In the genomic region with DNA sequence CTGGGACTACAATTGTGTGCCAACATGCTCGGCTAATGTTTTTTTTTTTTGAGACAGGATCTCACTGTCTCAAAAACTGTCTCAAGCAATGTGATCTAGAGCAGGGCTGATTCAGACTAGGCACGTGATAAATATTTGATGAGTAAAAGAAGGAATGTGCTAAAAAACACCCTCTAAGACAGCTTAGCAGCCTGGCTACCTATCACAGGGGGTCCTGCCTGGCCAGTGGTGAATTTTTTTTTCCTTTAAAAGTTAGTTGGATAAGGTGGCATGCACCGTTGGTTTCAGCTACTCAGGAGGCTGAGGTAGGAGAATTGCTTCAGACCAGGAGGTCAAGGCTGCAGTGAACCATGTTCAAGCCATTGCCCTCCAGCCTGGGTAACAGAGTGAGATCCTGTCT, we compare ENCODE assay signal across 24 cellular contexts. TPM values are rescaled to one million over a fixed set of nuclear protein-coding genes. Genes with fewer than 3 reads are reported as not detected.
DNase-seq lines count a peak whose midpoint lies in the region; ATAC-seq, FAIRE-seq and TF ChIP-seq lines count a peak whose summit lies in the region.
"Had no signal": no experiment of that assay in that cellular context is flagged by ENCODE, and none has a peak within 500 bp of the region (broad histone marks: within the 10 kb centered on the region; RNA-seq: fewer than 3 reads in every experiment).

No MANE protein-coding gene starts in this region.

- in situ Hi-C loops in ACHN (cut with HindIII; ENCODE audit: low pct_ligation_motif_present, low pct_unique_long_range_greater_than_20kb, low sequenced_read_pairs), result no loop called here

- CTCF ChIA-PET in CD8-positive, alpha-beta memory T cell (lab: Charles Lee), result no interaction called here
- CTCF ChIA-PET in OCI-LY7 (lab: Charles Lee; ENCODE audit: unreplicated experiment), result no interaction called here

- H3K79me2 ChIP-seq in OCI-LY7 (ENCODE audit: insufficient read depth, low read depth, low read length), result no peaks in the 10 kb centered on the region

- H3K4me3 Mint-ChIP-seq in CD8-positive, alpha-beta memory T cell, result no peak overlapping the region
- H3K4me3 Mint-ChIP-seq: activated CD8-positive, alpha-beta memory T cell treated with anti-CD3 and anti-CD28 coated beads, Interleukin-2, amount 10 ng/mL, durations not matched to agents 7 days and 5 days; CD8-positive, alpha-beta T cell; natural killer cell treated with Interleukin-12 subunit alpha and Interleukin-12 subunit beta and Interleukin-15 and Interleukin-18, amount 100 ng/mL, for 72 hours had no signal

- DNase-seq in ACHN (peak; percentile 35), HTR-8/SVneo (ENCODE audit: insufficient read length, low spot score) (peak; percentile 51), choroid plexus epithelial cell (ENCODE audit: low read depth) (peak; percentile 74), kidney tubule cell (ENCODE audit: low spot score) (peak; percentile 86), OCI-LY7 (ENCODE audit: low spot score) (no peak), NCI-H1092 (lab: John Stamatoyannopoulos, UW) (no peak)
- DNase-seq in CD8-positive, alpha-beta memory T cell, result no peak
- DNase-seq: activated CD8-positive, alpha-beta memory T cell treated with anti-CD3 and anti-CD28 coated beads, Interleukin-2, amount 10 ng/mL, durations not matched to agents 7 days and 5 days; activated gamma-delta T cell treated with Interleukin-2 at 50 U/mL for 16 hours; anterior cingulate cortex; CD8-positive, alpha-beta T cell; colonic mucosa; mammary epithelial cell; MM.1S; NCI-H1694 treated with DMSO at 0.1 percent for 48 hours; NCI-H69; PC-3; stimulated activated naive CD4-positive, alpha-beta T cell; upper lobe of right lung had no signal

- no peak for TF ChIP-seq CTCF in choroid plexus epithelial cell (conservative IDR thresholded peaks at IDR 0.05; ENCODE audit: low read depth, low read length)
- TF ChIP-seq CTCF in OCI-LY7 (conservative IDR thresholded peaks at IDR 0.05; ENCODE audit: low read length), result no peak

- H3K9me3 Mint-ChIP-seq in CD8-positive, alpha-beta memory T cell, result no peaks in the 10 kb centered on the region
- H3K9me3 Mint-ChIP-seq: CD8-positive, alpha-beta T cell; natural killer cell treated with Interleukin-12 subunit alpha and Interleukin-12 subunit beta and Interleukin-15 and Interleukin-18, amount 100 ng/mL, for 72 hours had no signal

- no peaks in the 10 kb centered on the region for H4K20me1 ChIP-seq in OCI-LY7 (ENCODE audit: insufficient read depth, low read length)

- no peaks in the 10 kb centered on the region for H3K9me3 ChIP-seq in CD8-positive, alpha-beta memory T cell (ENCODE audit: low read length)
- H3K9me3 ChIP-seq in OCI-LY7 (ENCODE audit: low read length), result no peaks in the 10 kb centered on the region
- H3K9me3 ChIP-seq: colonic mucosa, upper lobe of right lung had no signal

- POLR2A ChIA-PET in CD8-positive, alpha-beta memory T cell (lab: Charles Lee), result interaction anchor here (0.5 kb wide), 1 partner anchor 53 kb away, joined by 4 read pairs; no protein-coding TSS in a partner anchor
- POLR2A ChIA-PET in OCI-LY7 (lab: Charles Lee), result interaction anchor here (0.5 kb wide), 1 partner anchor 35 kb away, joined by 5 read pairs; no protein-coding TSS in a partner anchor

- no peaks in the 10 kb centered on the region for H3K4me1 ChIP-seq in CD8-positive, alpha-beta memory T cell (ENCODE audit: insufficient read depth, low read length)
- H3K4me1 ChIP-seq in OCI-LY7 (ENCODE audit: insufficient read depth, low read length, poor library complexity, severe bottlenecking), result no peaks in the 10 kb centered on the region
- H3K4me1 ChIP-seq: colonic mucosa, upper lobe of right lung had no signal

- H3K27me3 ChIP-seq in CD8-positive, alpha-beta memory T cell (ENCODE audit: insufficient read depth, low read length, poor library complexity, severe bottlenecking), result no peaks in the 10 kb centered on the region
- H3K27me3 ChIP-seq: colonic mucosa had no signal

- no peak overlapping the region for H3K27ac ChIP-seq in CD8-positive, alpha-beta memory T cell (ENCODE audit: low read depth, low read length)
- no peak overlapping the region for H3K27ac ChIP-seq in OCI-LY7 (ENCODE audit: low read depth, low read length, poor library complexity, severe bottlenecking)
- H3K27ac ChIP-seq: colonic mucosa, SK-N-MC, upper lobe of right lung had no signal

- intact Hi-C loops in OCI-LY7 (cut with micrococcal nuclease; ENCODE audit: unreplicated experiment), result no loop called here

- no peaks in the 10 kb centered on the region for H3K4me1 Mint-ChIP-seq in CD8-positive, alpha-beta memory T cell
- H3K4me1 Mint-ChIP-seq: activated CD8-positive, alpha-beta memory T cell treated with anti-CD3 and anti-CD28 coated beads, Interleukin-2, amount 10 ng/mL, durations not matched to agents 7 days and 5 days had no signal

- H3K36me3 Mint-ChIP-seq in CD8-positive, alpha-beta memory T cell, result no peaks in the 10 kb centered on the region
- H3K36me3 Mint-ChIP-seq: activated CD8-positive, alpha-beta memory T cell treated with anti-CD3 and anti-CD28 coated beads, Interleukin-2, amount 10 ng/mL, durations not matched to agents 7 days and 5 days; CD8-positive, alpha-beta T cell; natural killer cell treated with Interleukin-12 subunit alpha and Interleukin-12 subunit beta and Interleukin-15 and Interleukin-18, amount 100 ng/mL, for 72 hours had no signal

- H2AFZ ChIP-seq in OCI-LY7 (ENCODE audit: low read length), result no peak overlapping the region

- no peak overlapping the region for H3K4me2 ChIP-seq in OCI-LY7 (ENCODE audit: low read length)

- H3K27me3 Mint-ChIP-seq in CD8-positive, alpha-beta memory T cell, result peaks cover 13 to 31% of the 10 kb centered on the region in 2 donors

- no peak for ATAC-seq in GM21381 (IDR thresholded peaks at IDR 0.05; ENCODE audit: unreplicated experiment)
- ATAC-seq: activated CD8-positive, alpha-beta memory T cell treated with anti-CD3 and anti-CD28 coated beads, Interleukin-2, amount 10 ng/mL, durations not matched to agents 7 days and 5 days; CD8-positive, alpha-beta T cell; GM12878; HepG2; natural killer cell treated with Interleukin-12 subunit alpha and Interleukin-12 subunit beta and Interleukin-15 and Interleukin-18, amount 100 ng/mL, for 72 hours; PC-3 had no signal

- no peak overlapping the region for H3K27ac Mint-ChIP-seq in CD8-positive, alpha-beta memory T cell
- H3K27ac Mint-ChIP-seq: activated CD8-positive, alpha-beta memory T cell treated with anti-CD3 and anti-CD28 coated beads, Interleukin-2, amount 10 ng/mL, durations not matched to agents 7 days and 5 days; CD8-positive, alpha-beta T cell; natural killer cell treated with Interleukin-12 subunit alpha and Interleukin-12 subunit beta and Interleukin-15 and Interleukin-18, amount 100 ng/mL, for 72 hours had no signal

- no peak for FAIRE-seq in HTR-8/SVneo (lab: Jason Lieb, UNC)
- FAIRE-seq: GM12878, HepG2 had no signal

- BruUV-seq in OCI-LY7 (replicated peaks; lab: Mats Ljungman, UMichigan), result no TSS peak

- H3K4me3 ChIP-seq in choroid plexus epithelial cell (ENCODE audit: low read depth, low read length) (no peak overlapping the region), OCI-LY7 (ENCODE audit: low read depth, low read length, poor library complexity, severe bottlenecking) (no peak overlapping the region)
- H3K4me3 ChIP-seq in CD8-positive, alpha-beta memory T cell (ENCODE audit: low read length), result no peak overlapping the region
- H3K4me3 ChIP-seq: colonic mucosa, GM12878, SK-N-MC, upper lobe of right lung had no signal

- no peaks in the 10 kb centered on the region for H3K9me2 ChIP-seq in OCI-LY7 (ENCODE audit: insufficient read depth, low read length)

- H3K36me3 ChIP-seq in CD8-positive, alpha-beta memory T cell (ENCODE audit: insufficient read depth, low read length), result no peaks in the 10 kb centered on the region
- no peaks in the 10 kb centered on the region for H3K36me3 ChIP-seq in OCI-LY7 (ENCODE audit: insufficient read depth, low read length)
- H3K36me3 ChIP-seq: colonic mucosa, upper lobe of right lung had no signal

RNA-seq across cellular contexts. Expression of a gene that starts 14.8 kb away (rescaled TPM):
- total RNA-seq in CD8-positive, alpha-beta memory T cell, result 10 to 100 TPM; 41.6 to 43.3 TPM
- polyA plus RNA-seq in CD8-positive, alpha-beta memory T cell, result 73.3 TPM
- total RNA-seq in OCI-LY7 (2014; rRNA removed; shearing (Covaris generic)), result 24.5 and 24.7 TPM in 2 replicates
- total RNA-seq in OCI-LY7 (2022), result 59.1 and 61.1 TPM in 2 replicates

RNA-seq across cellular contexts. Expression of a gene that starts 39.3 kb away (rescaled TPM):
- under 1 TPM in 1 of 2 experiments, not detected in 1; 0.11 TPM for total RNA-seq in CD8-positive, alpha-beta memory T cell
- polyA plus RNA-seq in CD8-positive, alpha-beta memory T cell, result not detected
- total RNA-seq in OCI-LY7 (2014; rRNA removed; shearing (Covaris generic)), result 3.7 and 4.4 TPM in 2 replicates
- 9.2 and 10.9 TPM in 2 replicates for total RNA-seq in OCI-LY7 (2022)
- total RNA-seq: CD8-positive, alpha-beta T cell had no signal

Comparison
In these comparisons a context has a peak if more than half of its experiments do, and no peak if none do; other contexts are left out.
1. DNase-seq: peak in ACHN (single experiment), HTR-8/SVneo (single experiment), choroid plexus epithelial cell (single experiment) and kidney tubule cell (single experiment); none in CD8-positive, alpha-beta memory T cell (0 of 5), OCI-LY7 (single experiment) and NCI-H1092 (single experiment).
2. RNA of a gene that starts 39.3 kb away (total RNA-seq): 3.7 to 10.9 TPM in OCI-LY7; 0.11 TPM in CD8-positive, alpha-beta memory T cell; every median in the first group is over 4 times any median in the second.